Comparison of ENCODE assay signal across 2 cellular contexts in the genomic region with DNA sequence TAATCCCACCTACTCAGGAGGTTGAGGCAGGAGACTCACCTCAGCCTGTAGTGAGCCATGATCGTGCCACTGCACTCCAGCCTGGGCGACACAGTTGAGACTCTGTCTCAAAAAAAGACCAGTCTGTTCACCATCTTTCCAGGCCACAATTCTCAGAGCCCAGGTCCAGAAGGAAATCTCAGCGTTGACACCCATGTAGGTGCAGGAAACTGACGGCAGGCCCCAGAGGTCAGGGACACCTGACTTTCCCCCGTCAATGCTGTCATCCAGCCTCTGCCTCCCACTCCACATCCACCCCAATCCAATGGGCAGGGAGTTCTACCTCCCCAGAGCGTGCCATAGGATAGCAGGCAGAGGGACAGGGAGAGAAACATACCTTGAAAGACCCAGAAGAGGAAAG.
TF ChIP-seq lines count a peak whose summit lies in the region.

No MANE protein-coding gene starts in this region.

TF ChIP-seq in WTC11, 78 proteins besides CTCF, POLR2A, EP300 and RAD21:
- TF ChIP-seq, protein P1, sequence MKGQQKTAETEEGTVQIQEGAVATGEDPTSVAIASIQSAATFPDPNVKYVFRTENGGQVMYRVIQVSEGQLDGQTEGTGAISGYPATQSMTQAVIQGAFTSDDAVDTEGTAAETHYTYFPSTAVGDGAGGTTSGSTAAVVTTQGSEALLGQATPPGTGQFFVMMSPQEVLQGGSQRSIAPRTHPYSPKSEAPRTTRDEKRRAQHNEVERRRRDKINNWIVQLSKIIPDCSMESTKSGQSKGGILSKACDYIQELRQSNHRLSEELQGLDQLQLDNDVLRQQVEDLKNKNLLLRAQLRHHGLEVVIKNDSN (CRISPR knock-in tag; IDR thresholded peaks at IDR 0.05) = no peak
- TF ChIP-seq ZNF263 (CRISPR knock-in tag; IDR thresholded peaks at IDR 0.05; ENCODE audit: low read depth) = no peak
- TF ChIP-seq USF2 (CRISPR knock-in tag; IDR thresholded peaks at IDR 0.05) = no peak
- no peak for TF ChIP-seq FOXP1 (CRISPR knock-in tag; IDR thresholded peaks at IDR 0.05; ENCODE audit: borderline replicate concordance)
- TF ChIP-seq MAX (CRISPR knock-in tag; IDR thresholded peaks at IDR 0.05) = no peak
- TF ChIP-seq NFE2L1 (CRISPR knock-in tag; IDR thresholded peaks at IDR 0.05) = no peak
- no peak for TF ChIP-seq NR1H2 (CRISPR knock-in tag; IDR thresholded peaks at IDR 0.05)
- TF ChIP-seq NR2C2 (CRISPR knock-in tag; IDR thresholded peaks at IDR 0.05) = no peak
- TF ChIP-seq NR3C1 (CRISPR knock-in tag; conservative IDR thresholded peaks at IDR 0.05; ENCODE audit: low read depth) = no peak
- no peak for TF ChIP-seq ZNF232 (CRISPR knock-in tag; IDR thresholded peaks at IDR 0.05)
- no peak for TF ChIP-seq ZNF425 (CRISPR knock-in tag; conservative IDR thresholded peaks at IDR 0.05)
- TF ChIP-seq JAZF1 (CRISPR knock-in tag; IDR thresholded peaks at IDR 0.05) = no peak
- no peak for TF ChIP-seq ZNF416 (CRISPR knock-in tag; IDR thresholded peaks at IDR 0.05)
- no peak for TF ChIP-seq SMAD3 (CRISPR knock-in tag; IDR thresholded peaks at IDR 0.05; ENCODE audit: borderline replicate concordance)
- TF ChIP-seq, protein P2, sequence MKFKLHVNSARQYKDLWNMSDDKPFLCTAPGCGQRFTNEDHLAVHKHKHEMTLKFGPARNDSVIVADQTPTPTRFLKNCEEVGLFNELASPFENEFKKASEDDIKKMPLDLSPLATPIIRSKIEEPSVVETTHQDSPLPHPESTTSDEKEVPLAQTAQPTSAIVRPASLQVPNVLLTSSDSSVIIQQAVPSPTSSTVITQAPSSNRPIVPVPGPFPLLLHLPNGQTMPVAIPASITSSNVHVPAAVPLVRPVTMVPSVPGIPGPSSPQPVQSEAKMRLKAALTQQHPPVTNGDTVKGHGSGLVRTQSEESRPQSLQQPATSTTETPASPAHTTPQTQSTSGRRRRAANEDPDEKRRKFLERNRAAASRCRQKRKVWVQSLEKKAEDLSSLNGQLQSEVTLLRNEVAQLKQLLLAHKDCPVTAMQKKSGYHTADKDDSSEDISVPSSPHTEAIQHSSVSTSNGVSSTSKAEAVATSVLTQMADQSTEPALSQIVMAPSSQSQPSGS (CRISPR knock-in tag; IDR thresholded peaks at IDR 0.05; ENCODE audit: borderline replicate concordance, low read depth) = no peak
- no peak for TF ChIP-seq SMAD4 (CRISPR knock-in tag; IDR thresholded peaks at IDR 0.05)
- no peak for TF ChIP-seq GABPB1 (CRISPR knock-in tag; IDR thresholded peaks at IDR 0.05)
TF ChIP-seq in WTC11: peak in this region for 0.

TF ChIP-seq in H1, 55 proteins besides CTCF, POLR2A, EP300 and RAD21:
- TF ChIP-seq KDM4A (IDR thresholded peaks at IDR 0.05; ENCODE audit: low read depth, low read length, severe bottlenecking) (no peak), SIN3A (conservative IDR thresholded peaks at IDR 0.05 in 1 of 2, IDR thresholded peaks at IDR 0.05 in 1 of 2; ENCODE audit: low read depth in 1 of 2, low read length in 2 of 2) (no peak)
